In the genomic region with DNA sequence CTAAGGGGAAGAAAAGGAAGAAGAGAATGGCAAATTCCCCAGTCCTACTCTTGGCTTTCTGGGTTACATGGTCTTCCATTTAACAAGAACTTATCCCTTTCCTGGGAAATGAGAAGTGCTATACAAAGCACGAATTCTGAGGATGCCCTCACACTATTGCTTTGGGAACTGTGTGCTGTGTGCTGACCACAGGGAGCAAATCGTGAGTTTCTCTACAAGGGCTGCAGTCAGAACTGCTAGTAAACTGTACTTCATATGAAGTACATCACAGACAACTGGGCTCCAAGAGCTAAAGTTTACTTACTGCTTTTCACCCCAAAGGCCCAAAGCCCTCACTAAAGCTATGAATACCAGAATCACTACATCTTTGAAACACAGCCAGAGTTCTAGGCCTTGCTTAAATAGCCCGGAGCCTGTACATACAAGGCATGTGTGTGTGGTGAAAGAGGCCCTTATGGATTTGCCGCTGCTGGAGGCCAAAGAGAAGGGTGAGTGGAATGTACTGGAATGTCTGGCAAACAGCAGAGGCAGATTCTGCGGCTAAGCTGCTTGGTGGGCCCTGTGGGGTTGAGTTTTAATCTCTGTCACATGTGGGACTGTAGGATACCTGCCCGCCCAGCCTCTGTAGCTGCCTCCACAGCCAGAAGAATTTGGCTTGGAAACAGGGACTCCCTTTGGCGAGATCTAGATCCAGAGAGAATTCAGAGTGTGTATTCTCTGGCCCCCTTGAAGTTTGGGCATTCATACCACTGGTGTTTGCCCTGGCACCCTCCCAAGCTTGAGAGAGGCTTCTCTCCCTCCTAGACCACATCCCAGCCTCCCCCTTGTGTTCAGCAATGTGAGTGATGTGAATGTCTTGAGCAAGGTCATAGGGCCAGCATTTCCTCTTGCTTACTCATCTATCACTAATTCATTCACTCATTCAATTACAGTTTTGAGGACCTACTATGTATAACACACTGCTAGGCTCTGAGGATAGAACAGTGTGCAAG, we compare ENCODE assay signal across 12 cellular contexts. TPM values are rescaled to one million over a fixed set of nuclear protein-coding genes. Genes with fewer than 3 reads are reported as not detected.
DNase-seq lines count a peak whose midpoint lies in the region; ATAC-seq and TF ChIP-seq lines count a peak whose summit lies in the region.
"Had no signal": no experiment of that assay in that cellular context is flagged by ENCODE, and none has a peak within 500 bp of the region (broad histone marks: within the 10 kb centered on the region; RNA-seq: fewer than 3 reads in every experiment).

No MANE protein-coding gene starts in this region.

- H3K27me3 ChIP-seq in SJCRH30: no peaks in the 10 kb centered on the region

- H3K27ac ChIP-seq in SJCRH30: peak overlapping the region; percentile 62
- H3K27ac ChIP-seq: stomach had no signal

- peaks cover 23% of the 10 kb centered on the region for H3K4me1 ChIP-seq in SJCRH30
- H3K4me1 ChIP-seq: stomach had no signal

- no peak for ATAC-seq in HG03565 (IDR thresholded peaks at IDR 0.05; ENCODE audit: unreplicated experiment)
- ATAC-seq in GM21447 (IDR thresholded peaks at IDR 0.05; ENCODE audit: unreplicated experiment): no peak

- no peak overlapping the region for H3K4me3 ChIP-seq in SJCRH30
- no peak overlapping the region for H3K4me3 ChIP-seq in retinal pigment epithelial cell (ENCODE audit: low read length)
- H3K4me3 ChIP-seq: stomach had no signal

- peak; percentile 66 for DNase-seq in ELR (ENCODE audit: low read depth)
- DNase-seq in SJCRH30: peak; percentile 65 to 77
- DNase-seq in fibroblast of gingiva (ENCODE audit: low read depth): peak; percentile 93
- DNase-seq in retinal pigment epithelial cell (ENCODE audit: low read depth): peak; percentile 98
- no peak for DNase-seq in superior temporal gyrus (ENCODE audit: extremely low spot score)
- DNase-seq in NCI-H774 (lab: John Stamatoyannopoulos, UW): no peak
- DNase-seq: activated CD4-positive, alpha-beta T cell treated with anti-CD3 and anti-CD28 coated beads for 4 hours; midbrain; NCI-H1417; stomach had no signal

- TF ChIP-seq CTCF in retinal pigment epithelial cell (conservative IDR thresholded peaks at IDR 0.05; ENCODE audit: low read depth, low read length): peak; percentile 25

- peaks cover 3% of the 10 kb centered on the region; the same call in 1 of the 2 replicates for H3K9me3 ChIP-seq in SJCRH30 (replicated peaks)

- no peaks in the 10 kb centered on the region for H3K36me3 ChIP-seq in SJCRH30
- H3K36me3 ChIP-seq: stomach had no signal

RNA-seq across cellular contexts. Expression of gene TRIM67, which starts 21.9 kb away (rescaled TPM):
- not detected in 2 replicates for total RNA-seq in SJCRH30 (2014; rRNA removed; shearing (Covaris generic))

Comparison
In these comparisons a context has a peak if more than half of its experiments do, and no peak if none do; other contexts are left out.
1. DNase-seq: peak in ELR (single experiment), SJCRH30 (2 of 2), fibroblast of gingiva (single experiment) and retinal pigment epithelial cell (single experiment); none in superior temporal gyrus (single experiment) and NCI-H774 (single experiment).